1 cellular context compared by ENCODE assay signal in the genomic region with DNA sequence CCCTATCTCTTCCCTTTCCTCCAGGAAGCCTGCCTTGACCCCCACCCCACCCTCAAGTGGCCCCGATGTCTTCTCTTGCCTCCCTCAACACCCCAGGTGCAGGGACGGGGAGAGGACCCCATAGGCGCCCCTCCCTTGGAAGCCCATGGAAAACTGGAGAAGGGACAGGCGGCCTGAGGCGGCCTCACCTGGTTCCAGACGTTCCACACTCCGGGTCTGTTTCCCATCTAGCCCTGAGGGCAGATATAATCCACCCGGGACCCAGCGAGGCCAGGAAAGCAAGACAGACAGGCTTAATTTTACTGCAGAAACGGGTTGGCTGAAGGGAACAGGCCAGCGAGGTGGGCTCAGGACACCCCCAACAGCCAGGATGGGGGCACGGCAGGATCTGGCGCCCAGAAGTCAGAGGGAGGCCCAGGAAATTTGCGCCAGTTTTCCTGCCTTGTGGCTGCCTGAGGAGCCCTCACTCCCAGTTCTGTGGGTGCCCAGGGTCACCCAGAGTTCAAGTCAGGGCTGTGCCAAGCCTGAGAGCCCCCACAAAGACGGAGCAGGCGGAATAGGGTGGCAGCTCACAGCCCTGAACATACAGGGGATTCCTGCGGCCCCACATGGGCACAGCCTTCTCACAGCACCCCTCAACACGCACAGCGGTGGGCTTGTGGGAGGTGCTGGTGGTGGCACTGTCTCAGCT.
TF ChIP-seq lines count a peak whose summit lies in the region.

No MANE protein-coding gene starts in this region.

TF ChIP-seq in WTC11, 78 proteins besides CTCF, POLR2A, EP300 and RAD21 (continued from another document):
- TF ChIP-seq, protein P1, sequence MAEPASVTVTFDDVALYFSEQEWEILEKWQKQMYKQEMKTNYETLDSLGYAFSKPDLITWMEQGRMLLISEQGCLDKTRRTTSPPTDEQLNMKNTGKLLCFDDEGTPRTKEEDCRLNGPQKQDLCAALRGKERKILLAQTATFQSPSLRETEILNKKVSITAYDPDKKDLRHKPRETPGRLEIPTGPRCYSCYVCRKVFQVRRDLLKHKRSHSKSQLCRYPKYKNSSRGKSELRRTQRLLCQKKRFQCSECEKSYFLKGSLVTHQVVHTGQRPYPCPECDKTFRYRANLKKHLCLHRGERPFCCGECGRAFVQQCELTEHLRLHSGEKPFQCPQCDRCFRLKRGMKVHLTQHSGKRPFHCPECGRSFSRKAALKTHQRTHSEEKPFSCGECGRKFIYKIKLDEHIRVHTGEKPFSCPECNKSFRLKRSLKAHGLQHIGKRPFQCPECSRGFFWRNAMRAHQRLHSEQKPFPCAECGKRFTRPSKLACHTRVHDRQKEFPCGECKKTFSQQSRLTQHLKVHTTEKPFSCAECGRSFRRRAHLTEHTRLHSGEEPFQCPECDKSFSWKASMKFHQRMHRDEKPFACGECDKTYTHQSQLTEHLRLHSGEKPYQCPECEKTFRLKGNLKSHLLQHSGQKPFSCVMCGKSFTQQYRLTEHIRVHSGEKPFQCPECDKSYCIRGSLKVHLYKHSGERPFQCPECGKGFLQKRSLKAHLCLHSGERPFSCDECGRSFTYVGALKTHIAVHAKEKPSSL (CRISPR knock-in tag; conservative IDR thresholded peaks at IDR 0.05), result no peak
- TF ChIP-seq, protein P2, sequence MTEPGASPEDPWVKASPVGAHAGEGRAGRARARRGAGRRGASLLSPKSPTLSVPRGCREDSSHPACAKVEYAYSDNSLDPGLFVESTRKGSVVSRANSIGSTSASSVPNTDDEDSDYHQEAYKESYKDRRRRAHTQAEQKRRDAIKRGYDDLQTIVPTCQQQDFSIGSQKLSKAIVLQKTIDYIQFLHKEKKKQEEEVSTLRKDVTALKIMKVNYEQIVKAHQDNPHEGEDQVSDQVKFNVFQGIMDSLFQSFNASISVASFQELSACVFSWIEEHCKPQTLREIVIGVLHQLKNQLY (CRISPR knock-in tag; IDR thresholded peaks at IDR 0.05), result no peak
- TF ChIP-seq, protein P3, sequence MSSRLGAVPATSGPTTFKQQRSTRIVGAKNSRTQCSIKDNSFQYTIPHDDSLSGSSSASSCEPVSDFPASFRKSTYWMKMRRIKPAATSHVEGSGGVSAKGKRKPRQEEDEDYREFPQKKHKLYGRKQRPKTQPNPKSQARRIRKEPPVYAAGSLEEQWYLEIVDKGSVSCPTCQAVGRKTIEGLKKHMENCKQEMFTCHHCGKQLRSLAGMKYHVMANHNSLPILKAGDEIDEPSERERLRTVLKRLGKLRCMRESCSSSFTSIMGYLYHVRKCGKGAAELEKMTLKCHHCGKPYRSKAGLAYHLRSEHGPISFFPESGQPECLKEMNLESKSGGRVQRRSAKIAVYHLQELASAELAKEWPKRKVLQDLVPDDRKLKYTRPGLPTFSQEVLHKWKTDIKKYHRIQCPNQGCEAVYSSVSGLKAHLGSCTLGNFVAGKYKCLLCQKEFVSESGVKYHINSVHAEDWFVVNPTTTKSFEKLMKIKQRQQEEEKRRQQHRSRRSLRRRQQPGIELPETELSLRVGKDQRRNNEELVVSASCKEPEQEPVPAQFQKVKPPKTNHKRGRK (CRISPR knock-in tag; IDR thresholded peaks at IDR 0.05; ENCODE audit: borderline replicate concordance), result no peak
